Comparison of ENCODE assay signal across 20 cellular contexts in genomic region chr5:43571237-43571636, GRCh38. TPM values are rescaled to one million over a fixed set of nuclear protein-coding genes. Genes with fewer than 3 reads are reported as not detected.
A peak's percentile ranks its signal among the peaks of the same experiment; 100 is the strongest.
DNase-seq lines count a peak whose midpoint lies in the region; ATAC-seq, FAIRE-seq and TF ChIP-seq lines count a peak whose summit lies in the region.
"Had no signal": no experiment of that assay in that cellular context is flagged by ENCODE, and none has a peak within 500 bp of the region (broad histone marks: within the 10 kb centered on the region; RNA-seq: fewer than 3 reads in every experiment).

No MANE protein-coding gene starts in this region.

- peak overlapping the region; percentile 61; the same call in 1 of the 2 replicates for H3K4me3 Mint-ChIP-seq in HFFc6
- H3K4me3 Mint-ChIP-seq: activated T-helper 17 cell treated with anti-CD3 and anti-CD28 coated beads, Interleukin-2, amount 50 U/mL, for 72 hours; nephron progenitor cell had no signal

- no peak overlapping the region for H3K27ac Mint-ChIP-seq in HFFc6
- H3K27ac Mint-ChIP-seq: activated T-helper 17 cell treated with anti-CD3 and anti-CD28 coated beads, Interleukin-2, amount 50 U/mL, for 72 hours; nephron progenitor cell had no signal

- ATAC-seq in GM21717 (IDR thresholded peaks at IDR 0.05; ENCODE audit: unreplicated experiment), result no peak
- ATAC-seq in HG03460 (IDR thresholded peaks at IDR 0.05; ENCODE audit: unreplicated experiment), result no peak
- ATAC-seq: activated CD4-positive, CD25-positive, alpha-beta regulatory T cell treated with anti-CD3 and anti-CD28 coated beads, Interleukin-2, amount 50 U/mL, for 24 hours; activated T-helper 17 cell treated with anti-CD3 and anti-CD28 coated beads, Interleukin-2, amount 50 U/mL, for 72 hours; foreskin keratinocyte had no signal

- H3K4me2 ChIP-seq in keratinocyte (ENCODE audit: control insufficient read depth, extremely low read depth, insufficient read depth, low read depth, low read length), result peak overlapping the region; percentile 25

- H3K4me3 ChIP-seq in esophagus muscularis mucosa, result peak overlapping the region; percentile 30 to 46 (median 42)
- no peak overlapping the region for H3K4me3 ChIP-seq in keratinocyte (ENCODE audit: control insufficient read depth in 2 of 3, extremely low read depth in 1 of 3, insufficient read depth in 2 of 3, low read depth in 1 of 3, low read length in 3 of 3)
- H3K4me3 ChIP-seq in stomach smooth muscle (ENCODE audit: low read length in 2 of 2), result peak overlapping the region; percentile 59 to 63
- H3K4me3 ChIP-seq: adrenal gland had no signal

- no peaks in the 10 kb centered on the region for H3K9me1 ChIP-seq in keratinocyte (ENCODE audit: control insufficient read depth, extremely low read depth, insufficient read depth, low read length)

- no peak overlapping the region for H3K9ac ChIP-seq in keratinocyte (ENCODE audit: control insufficient read depth, extremely low read depth, insufficient read depth, low read length)
- peak overlapping the region; percentile 43 to 61 for H3K9ac ChIP-seq in stomach smooth muscle (ENCODE audit: low read length in 2 of 2)

- WGBS in esophagus muscularis mucosa, result 32% methylated on average over 5 of the region's 5 CpGs

- TF ChIP-seq CTCF in HFFc6 (IDR thresholded peaks at IDR 0.05) (no peak), esophagus muscularis mucosa (IDR thresholded peaks at IDR 0.05) (no peak), keratinocyte (optimal IDR thresholded peaks at IDR 0.05 in 1 of 3, IDR thresholded peaks at IDR 0.05 in 1 of 3, conservative IDR thresholded peaks at IDR 0.05 in 1 of 3; ENCODE audit: extremely low read depth in 1 of 3, insufficient read depth in 2 of 3, low read length in 3 of 3) (no peak)

- H3K36me3 ChIP-seq in esophagus muscularis mucosa, result peaks cover 0 to 9% (median 3%) of the 10 kb centered on the region in 4 donors
- H3K36me3 ChIP-seq in keratinocyte (ENCODE audit: control insufficient read depth in 2 of 2, extremely low read depth in 1 of 2, insufficient read depth in 2 of 2, low read length in 2 of 2), result no peaks in the 10 kb centered on the region
- H3K36me3 ChIP-seq in stomach smooth muscle (ENCODE audit: control insufficient read depth in 2 of 2, insufficient read depth in 2 of 2, low read length in 2 of 2), result no peaks in the 10 kb centered on the region
- H3K36me3 ChIP-seq: adrenal gland had no signal

- no peak overlapping the region for H2AFZ ChIP-seq in keratinocyte (ENCODE audit: control insufficient read depth, low read length)

- no peak for DNase-seq in HFFc6
- DNase-seq in esophagus muscularis mucosa (ENCODE audit: extremely low spot score), result no peak
- no peak for DNase-seq in keratinocyte (ENCODE audit: low read depth, low spot score)
- no peak for DNase-seq in activated effector memory CD4-positive, alpha-beta T cell treated with anti-CD3 and anti-CD28 coated beads, Interleukin-2, amount 50 U/mL, for 16 hours
- DNase-seq in foreskin melanocyte, result no peak
- DNase-seq: adrenal gland; foreskin keratinocyte; mammary epithelial cell; MV-4-11; NCI-H2029 treated with DMSO at 0.1 percent for 48 hours; nephron progenitor cell; retina; stimulated activated CD4-positive, alpha-beta T cell treated with anti-CD3 and anti-CD28 coated beads, Interleukin-1b, Interleukin-23, amount 100 ng/mL, for 48 hours; T-helper 2 cell had no signal

- no peaks in the 10 kb centered on the region for H3K27me3 ChIP-seq in esophagus muscularis mucosa
- no peaks in the 10 kb centered on the region for H3K27me3 ChIP-seq in keratinocyte (ENCODE audit: control insufficient read depth, extremely low read depth, insufficient read depth, low read length)
- H3K27me3 ChIP-seq in stomach smooth muscle (ENCODE audit: control insufficient read depth in 1 of 2, insufficient read depth in 2 of 2, low read length in 2 of 2), result no peaks in the 10 kb centered on the region
- H3K27me3 ChIP-seq: adrenal gland, foreskin keratinocyte had no signal

- H3K9me3 ChIP-seq in esophagus muscularis mucosa (no peaks in the 10 kb centered on the region), keratinocyte (ENCODE audit: control insufficient read depth, low read depth, low read length) (no peaks in the 10 kb centered on the region), stomach smooth muscle (ENCODE audit: control insufficient read depth in 2 of 2, low read length in 2 of 2) (no peaks in the 10 kb centered on the region)
- H3K9me3 ChIP-seq: adrenal gland had no signal

- H3K36me3 Mint-ChIP-seq in HFFc6 (ENCODE audit: low read depth), result peaks cover 10% of the 10 kb centered on the region

- H3K9me3 Mint-ChIP-seq in HFFc6, result no peaks in the 10 kb centered on the region
- H3K9me3 Mint-ChIP-seq: activated T-helper 17 cell treated with anti-CD3 and anti-CD28 coated beads, Interleukin-2, amount 50 U/mL, for 72 hours had no signal

- H3K27me3 Mint-ChIP-seq in HFFc6 (ENCODE audit: insufficient read depth), result no peaks in the 10 kb centered on the region; the same call in none of the 2 replicates
- H3K27me3 Mint-ChIP-seq: activated T-helper 17 cell treated with anti-CD3 and anti-CD28 coated beads, Interleukin-2, amount 50 U/mL, for 72 hours had no signal

- H3K27ac ChIP-seq in esophagus muscularis mucosa (replicated peaks in 1 of 4), result peak overlapping the region; percentile 69 to 76 (median 74)
- H3K27ac ChIP-seq in keratinocyte (ENCODE audit: control insufficient read depth, insufficient read depth, low read length), result no peak overlapping the region
- H3K27ac ChIP-seq in stomach smooth muscle (ENCODE audit: low read length), result peak overlapping the region; percentile 26
- H3K27ac ChIP-seq: foreskin keratinocyte had no signal

- no peak for TF ChIP-seq EP300 in esophagus muscularis mucosa (IDR thresholded peaks at IDR 0.05)

- peaks cover 20 to 29% (median 24%) of the 10 kb centered on the region in 4 donors for H3K4me1 ChIP-seq in esophagus muscularis mucosa
- no peaks in the 10 kb centered on the region for H3K4me1 ChIP-seq in keratinocyte (ENCODE audit: control insufficient read depth, extremely low read depth, insufficient read depth, low read length)
- H3K4me1 ChIP-seq in stomach smooth muscle (ENCODE audit: control insufficient read depth, insufficient read depth, low read length), result no peaks in the 10 kb centered on the region

- dilution Hi-C loops in keratinocyte (cut with MboI; ENCODE audit: extremely low pct_ligation_motif_present, low sequenced_read_pairs), result no loop called here

- H4K20me1 ChIP-seq in keratinocyte (ENCODE audit: control insufficient read depth, extremely low read depth, insufficient read depth, low read length), result no peaks in the 10 kb centered on the region

- no peaks in the 10 kb centered on the region for H3K79me2 ChIP-seq in keratinocyte (ENCODE audit: control insufficient read depth, insufficient read depth, low read length)

- intact Hi-C loops in esophagus muscularis mucosa (cut with DNase I), result no loop called here

- no peak for TF ChIP-seq POLR2A in esophagus muscularis mucosa (IDR thresholded peaks at IDR 0.05; ENCODE audit: low read depth)

- no peak for FAIRE-seq in keratinocyte (lab: Jason Lieb, UNC)
- FAIRE-seq: G401.6 had no signal

- H3K4me1 Mint-ChIP-seq in HFFc6 (ENCODE audit: low read depth), result peaks cover 15% of the 10 kb centered on the region
- H3K4me1 Mint-ChIP-seq: activated T-helper 17 cell treated with anti-CD3 and anti-CD28 coated beads, Interleukin-2, amount 50 U/mL, for 72 hours; nephron progenitor cell had no signal

RNA-seq across cellular contexts. Expression of gene PAIP1, which starts 14.4 kb away (rescaled TPM):
- total RNA-seq in HFFc6 (2021; fragmentation: NEBNext Ultra II Directional; extraction: Animal tissue kit (Norgen Biotek cat#: 25700)), result 10 to 100 TPM; 58.2 to 70.8 (median 67.1) TPM
- 100 to 1,000 TPM in 3 of 4 donors, 10 to 100 TPM in 1; 81.4 to 135 (median 106) TPM for total RNA-seq in esophagus muscularis mucosa
- polyA plus RNA-seq in keratinocyte, result 84.0 to 115 TPM (median 102 TPM) in 3 replicates
- polyA plus RNA-seq in keratinocyte (2011; ENCODE audit: low read depth), result 71.9 TPM
- polyA plus RNA-seq in keratinocyte (2011; cell fraction: cytosol; rRNA removed), result 74.5 and 169 TPM in 2 replicates
- polyA plus RNA-seq in keratinocyte (2011; cell fraction: nucleus; rRNA removed), result 62.8 and 69.5 TPM in 2 replicates
- 60.4 and 61.1 TPM in 2 replicates for polyA plus RNA-seq in keratinocyte (2012; ENCODE audit: low replicate concordance)
- 31.9 to 82.5 TPM (median 74.7 TPM) in 3 replicates for polyA minus RNA-seq in keratinocyte
- polyA minus RNA-seq in keratinocyte (2011; cell fraction: cytosol; rRNA and poly(A)+ RNA removed), result 59.7 TPM
- 24.3 and 39.0 TPM in 2 replicates for polyA minus RNA-seq in keratinocyte (2011; cell fraction: nucleus; rRNA and poly(A)+ RNA removed)

RNA-seq across cellular contexts. Expression of gene NNT, which starts 31.7 kb away (rescaled TPM):
- total RNA-seq in HFFc6 (2021; fragmentation: NEBNext Ultra II Directional; extraction: Animal tissue kit (Norgen Biotek cat#: 25700)), result 10 to 100 TPM; 52.9 to 64.0 (median 59.6) TPM
- total RNA-seq in esophagus muscularis mucosa, result 10 to 100 TPM; 49.0 to 90.1 (median 70.3) TPM
- 19.8 to 23.3 TPM (median 21.6 TPM) in 3 replicates for polyA plus RNA-seq in keratinocyte
- 19.0 TPM for polyA plus RNA-seq in keratinocyte (2011; ENCODE audit: low read depth)
- 11.1 and 15.0 TPM in 2 replicates for polyA plus RNA-seq in keratinocyte (2011; cell fraction: cytosol; rRNA removed)
- polyA plus RNA-seq in keratinocyte (2011; cell fraction: nucleus; rRNA removed), result 31.0 and 33.6 TPM in 2 replicates
- polyA plus RNA-seq in keratinocyte (2012; ENCODE audit: low replicate concordance), result 11.5 and 16.1 TPM in 2 replicates
- polyA minus RNA-seq in keratinocyte, result 27.8 to 45.1 TPM (median 44.8 TPM) in 3 replicates
- 16.7 TPM for polyA minus RNA-seq in keratinocyte (2011; cell fraction: cytosol; rRNA and poly(A)+ RNA removed)
- polyA minus RNA-seq in keratinocyte (2011; cell fraction: nucleus; rRNA and poly(A)+ RNA removed), result 44.8 and 68.0 TPM in 2 replicates

RNA-seq across cellular contexts. Expression of gene C5orf34, which starts 56.3 kb away (rescaled TPM):
- total RNA-seq in HFFc6 (2021; fragmentation: NEBNext Ultra II Directional; extraction: Animal tissue kit (Norgen Biotek cat#: 25700)), result 1 to 10 TPM; 2.2 to 4.4 (median 3.8) TPM
- total RNA-seq in esophagus muscularis mucosa, result 1 to 10 TPM in 3 of 4 donors, under 1 TPM in 1; 0.42 to 1.6 (median 1.4) TPM
- polyA plus RNA-seq in keratinocyte, result 2.6 to 5.8 TPM (median 2.7 TPM) in 3 replicates
- polyA plus RNA-seq in keratinocyte (2011; ENCODE audit: low read depth), result 0.76 TPM
- 1.1 and 1.8 TPM in 2 replicates for polyA plus RNA-seq in keratinocyte (2011; cell fraction: cytosol; rRNA removed)
- 4.9 and 5.4 TPM in 2 replicates for polyA plus RNA-seq in keratinocyte (2011; cell fraction: nucleus; rRNA removed)
- 1.1 and 1.5 TPM in 2 replicates for polyA plus RNA-seq in keratinocyte (2012; ENCODE audit: low replicate concordance)
- 0.23 to 5.5 TPM (median 2.5 TPM) in 3 replicates for polyA minus RNA-seq in keratinocyte
- 1.3 TPM for polyA minus RNA-seq in keratinocyte (2011; cell fraction: cytosol; rRNA and poly(A)+ RNA removed)
- polyA minus RNA-seq in keratinocyte (2011; cell fraction: nucleus; rRNA and poly(A)+ RNA removed), result 2.1 and 4.0 TPM in 2 replicates

Comparison
In these comparisons a context has a peak if more than half of its experiments do, and no peak if none do; other contexts are left out.
1. H3K4me3 ChIP-seq: peak in esophagus muscularis mucosa (4 of 4) and stomach smooth muscle (2 of 2); none in keratinocyte (0 of 3).